In the genomic region with DNA sequence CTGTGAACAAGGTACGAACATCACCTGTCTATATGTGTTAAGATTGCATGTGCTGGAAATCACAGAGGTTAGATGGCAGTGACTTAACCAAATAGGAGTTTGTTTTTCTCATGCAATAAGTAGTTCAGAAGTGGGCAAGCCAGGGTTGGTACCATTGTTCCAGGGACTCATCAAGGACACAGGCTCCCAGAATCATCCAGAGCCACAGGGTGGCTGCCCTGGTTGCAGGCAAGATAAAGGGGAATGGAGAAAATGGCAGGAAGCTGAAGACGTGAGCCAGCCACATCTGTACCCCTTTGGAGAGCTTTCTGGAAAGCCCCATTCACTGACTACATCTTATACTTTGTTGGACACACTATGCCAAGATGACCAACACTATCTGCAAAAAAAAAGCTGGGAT, we compare ENCODE assay signal across 15 cellular contexts.
DNase-seq lines count a peak whose midpoint lies in the region; ATAC-seq and TF ChIP-seq lines count a peak whose summit lies in the region.
"Had no signal": no experiment of that assay in that cellular context is flagged by ENCODE, and none has a peak within 500 bp of the region (broad histone marks: within the 10 kb centered on the region; RNA-seq: fewer than 3 reads in every experiment).

No MANE protein-coding gene starts in this region.

- TF ChIP-seq POLR2A in erythroblast (IDR thresholded peaks at IDR 0.05; ENCODE audit: low read length), result no peak

- peaks cover 20% of the 10 kb centered on the region for H3K27me3 Mint-ChIP-seq in activated CD8-positive, alpha-beta T cell treated with anti-CD3 and anti-CD28 coated beads for 36 hours
- peaks cover 41% of the 10 kb centered on the region for H3K27me3 Mint-ChIP-seq in activated CD8-positive, alpha-beta T cell treated with anti-CD3 and anti-CD28 coated beads, Interleukin-2, amount 10 ng/mL, durations not matched to agents 7 days and 5 days (ENCODE audit: low read depth)

- H3K4me3 Mint-ChIP-seq in activated CD8-positive, alpha-beta T cell treated with anti-CD3 and anti-CD28 coated beads for 36 hours, result no peak overlapping the region
- no peak overlapping the region for H3K4me3 Mint-ChIP-seq in activated CD8-positive, alpha-beta T cell treated with anti-CD3 and anti-CD28 coated beads, Interleukin-2, amount 10 ng/mL, durations not matched to agents 7 days and 5 days
- H3K4me3 Mint-ChIP-seq in stimulated activated effector memory CD8-positive, alpha-beta T cell treated with anti-CD3 and anti-CD28 coated beads, Interleukin-12 subunit alpha, Interleukin-12 subunit beta, amount 100 ng/mL, for 72 hours, result no peak overlapping the region
- H3K4me3 Mint-ChIP-seq: T-helper 2 cell treated with Interferon-gamma antibody and Interleukin-4, amounts not matched to agents 5 μg/mL and 100 μg/mL, for 36 hours had no signal

- peaks cover 48% of the 10 kb centered on the region for H3K4me1 Mint-ChIP-seq in activated CD8-positive, alpha-beta T cell treated with anti-CD3 and anti-CD28 coated beads for 36 hours (ENCODE audit: low read depth)
- peaks cover 36% of the 10 kb centered on the region for H3K4me1 Mint-ChIP-seq in activated CD8-positive, alpha-beta T cell treated with anti-CD3 and anti-CD28 coated beads, Interleukin-2, amount 10 ng/mL, durations not matched to agents 7 days and 5 days (ENCODE audit: low read depth)
- H3K4me1 Mint-ChIP-seq in stimulated activated effector memory CD8-positive, alpha-beta T cell treated with anti-CD3 and anti-CD28 coated beads, Interleukin-12 subunit alpha, Interleukin-12 subunit beta, amount 100 ng/mL, for 72 hours, result peaks cover 46% of the 10 kb centered on the region

- H3K9me3 Mint-ChIP-seq in activated CD8-positive, alpha-beta T cell treated with anti-CD3 and anti-CD28 coated beads for 36 hours, result no peaks in the 10 kb centered on the region
- no peaks in the 10 kb centered on the region for H3K9me3 Mint-ChIP-seq in activated CD8-positive, alpha-beta T cell treated with anti-CD3 and anti-CD28 coated beads, Interleukin-2, amount 10 ng/mL, durations not matched to agents 7 days and 5 days (ENCODE audit: insufficient read depth)
- H3K9me3 Mint-ChIP-seq in stimulated activated effector memory CD8-positive, alpha-beta T cell treated with anti-CD3 and anti-CD28 coated beads, Interleukin-12 subunit alpha, Interleukin-12 subunit beta, amount 100 ng/mL, for 72 hours, result no peaks in the 10 kb centered on the region
- H3K9me3 Mint-ChIP-seq: T-helper 2 cell treated with Interferon-gamma antibody and Interleukin-4, amounts not matched to agents 5 μg/mL and 100 μg/mL, for 36 hours had no signal

- H3K36me3 Mint-ChIP-seq in activated CD8-positive, alpha-beta T cell treated with anti-CD3 and anti-CD28 coated beads for 36 hours (ENCODE audit: low read depth), result no peaks in the 10 kb centered on the region
- H3K36me3 Mint-ChIP-seq in activated CD8-positive, alpha-beta T cell treated with anti-CD3 and anti-CD28 coated beads, Interleukin-2, amount 10 ng/mL, durations not matched to agents 7 days and 5 days (ENCODE audit: low read depth), result no peaks in the 10 kb centered on the region
- peaks cover 25% of the 10 kb centered on the region for H3K36me3 Mint-ChIP-seq in stimulated activated effector memory CD8-positive, alpha-beta T cell treated with anti-CD3 and anti-CD28 coated beads, Interleukin-12 subunit alpha, Interleukin-12 subunit beta, amount 100 ng/mL, for 72 hours

- H3K27ac Mint-ChIP-seq in activated CD8-positive, alpha-beta T cell treated with anti-CD3 and anti-CD28 coated beads for 36 hours, result no peak overlapping the region
- H3K27ac Mint-ChIP-seq in activated CD8-positive, alpha-beta T cell treated with anti-CD3 and anti-CD28 coated beads, Interleukin-2, amount 10 ng/mL, durations not matched to agents 7 days and 5 days, result no peak overlapping the region
- H3K27ac Mint-ChIP-seq in stimulated activated effector memory CD8-positive, alpha-beta T cell treated with anti-CD3 and anti-CD28 coated beads, Interleukin-12 subunit alpha, Interleukin-12 subunit beta, amount 100 ng/mL, for 72 hours, result peak overlapping the region; percentile 0
- H3K27ac Mint-ChIP-seq: T-helper 2 cell treated with Interferon-gamma antibody and Interleukin-4, amounts not matched to agents 5 μg/mL and 100 μg/mL, for 36 hours had no signal

- intact Hi-C loops in activated CD8-positive, alpha-beta T cell treated with anti-CD3 and anti-CD28 coated beads for 36 hours (cut with micrococcal nuclease), result no loop called here

- no peak for DNase-seq in activated CD8-positive, alpha-beta T cell treated with anti-CD3 and anti-CD28 coated beads for 36 hours
- DNase-seq in activated CD8-positive, alpha-beta T cell treated with anti-CD3 and anti-CD28 coated beads, Interleukin-2, amount 10 ng/mL, durations not matched to agents 7 days and 5 days, result no peak
- DNase-seq in stimulated activated effector memory CD8-positive, alpha-beta T cell treated with anti-CD3 and anti-CD28 coated beads, Interleukin-12 subunit alpha, Interleukin-12 subunit beta, amount 100 ng/mL, for 72 hours (ENCODE audit: low spot score in 2 of 2), result no peak
- no peak for DNase-seq in HuH-7.5 (ENCODE audit: low spot score)
- DNase-seq in erythroblast (lab: John Stamatoyannopoulos, UW), result no peak
- DNase-seq in cerebellar nuclear complex (lab: John Stamatoyannopoulos, UW), result no peak
- DNase-seq: activated naive CD4-positive, alpha-beta T cell; glutamatergic neuron; mucosa of descending colon; NCI-H1092; NCI-H446 treated with DMSO at 0.1 percent for 48 hours had no signal

- TF ChIP-seq CTCF in activated CD8-positive, alpha-beta T cell treated with anti-CD3 and anti-CD28 coated beads for 36 hours (IDR thresholded peaks at IDR 0.05), result no peak

- POLR2A ChIA-PET in activated CD8-positive, alpha-beta T cell treated with anti-CD3 and anti-CD28 coated beads for 36 hours (lab: Charles Lee), result interaction anchor here (0.7 to 5.0 kb wide), 2 partner anchors 46 to 229 kb away, joined by 5 to 35 read pairs; no protein-coding TSS in a partner anchor
- POLR2A ChIA-PET in activated CD8-positive, alpha-beta T cell treated with anti-CD3 and anti-CD28 coated beads, Interleukin-2, amount 10 ng/mL, durations not matched to agents 7 days and 5 days (lab: Charles Lee), result no interaction called here

- peak; percentile 0 for ATAC-seq in activated CD8-positive, alpha-beta T cell treated with anti-CD3 and anti-CD28 coated beads for 36 hours
- ATAC-seq in activated CD8-positive, alpha-beta T cell treated with anti-CD3 and anti-CD28 coated beads, Interleukin-2, amount 10 ng/mL, durations not matched to agents 7 days and 5 days, result no peak
- ATAC-seq in GM21825 (IDR thresholded peaks at IDR 0.05; ENCODE audit: unreplicated experiment), result peak; percentile 4
- peak; percentile 0 for ATAC-seq in HG03342 (IDR thresholded peaks at IDR 0.05; ENCODE audit: unreplicated experiment)
- no peak for ATAC-seq in stimulated activated effector memory CD8-positive, alpha-beta T cell treated with anti-CD3 and anti-CD28 coated beads, Interleukin-12 subunit alpha, Interleukin-12 subunit beta, amount 100 ng/mL, for 72 hours
- ATAC-seq: HepG2, mucosa of descending colon had no signal

- CTCF ChIA-PET in activated CD8-positive, alpha-beta T cell treated with anti-CD3 and anti-CD28 coated beads for 36 hours (lab: Charles Lee), result interaction anchor here (0.9 to 1.3 kb wide), 3 partner anchors 11 to 140 kb away, joined by 3 to 7 read pairs (median 5); no protein-coding TSS in a partner anchor
- CTCF ChIA-PET in activated CD8-positive, alpha-beta T cell treated with anti-CD3 and anti-CD28 coated beads, Interleukin-2, amount 10 ng/mL, durations not matched to agents 7 days and 5 days (lab: Charles Lee), result interaction anchor here (0.7 to 1.3 kb wide), 4 partner anchors 11 to 531 kb away, joined by 3 to 6 read pairs (median 4); no protein-coding TSS in a partner anchor

Comparison
In these comparisons a context has a peak if more than half of its experiments do, and no peak if none do; other contexts are left out.
1. ATAC-seq: peak in activated CD8-positive, alpha-beta T cell treated with anti-CD3 and anti-CD28 coated beads for 36 hours (single experiment), GM21825 (single experiment) and HG03342 (single experiment); none in activated CD8-positive, alpha-beta T cell treated with anti-CD3 and anti-CD28 coated beads, Interleukin-2, amount 10 ng/mL, durations not matched to agents 7 days and 5 days (single experiment) and stimulated activated effector memory CD8-positive, alpha-beta T cell treated with anti-CD3 and anti-CD28 coated beads, Interleukin-12 subunit alpha, Interleukin-12 subunit beta, amount 100 ng/mL, for 72 hours (single experiment).